ENCODE assay signal across 9 cellular contexts in genomic region chr13:43664700-43665191, GRCh38.
A peak's percentile ranks its signal among the peaks of the same experiment; 100 is the strongest.
DNase-seq lines count a peak whose midpoint lies in the region; ATAC-seq, FAIRE-seq and TF ChIP-seq lines count a peak whose summit lies in the region.
"Had no signal": no experiment of that assay in that cellular context is flagged by ENCODE, and none has a peak within 500 bp of the region (broad histone marks: within the 10 kb centered on the region; RNA-seq: fewer than 3 reads in every experiment).

No MANE protein-coding gene starts in this region.

- H3K23ac ChIP-seq in mesendoderm (ENCODE audit: low read length): no peak overlapping the region

- H3K27ac ChIP-seq in body of pancreas: peak overlapping the region in 2 of 4 donors; percentile 2 to 9
- no peak overlapping the region for H3K27ac ChIP-seq in mesendoderm (ENCODE audit: low read depth, low read length)

- TF ChIP-seq POLR2A in body of pancreas (IDR thresholded peaks at IDR 0.05): no peak

- no peak overlapping the region for H2BK15ac ChIP-seq in mesendoderm (replicated peaks; ENCODE audit: low read depth)

- H3K4me2 ChIP-seq in mesendoderm (ENCODE audit: low read length): no peak overlapping the region

- TF ChIP-seq CTCF in AG10803 (conservative IDR thresholded peaks at IDR 0.05; ENCODE audit: low read length) (no peak), body of pancreas (IDR thresholded peaks at IDR 0.05) (no peak)

- no peaks in the 10 kb centered on the region for H3K79me2 ChIP-seq in mesendoderm (ENCODE audit: control insufficient read depth, insufficient read depth, low read length)

- H2AK5ac ChIP-seq in mesendoderm (ENCODE audit: low read length): no peak overlapping the region

- no peak overlapping the region for H2BK120ac ChIP-seq in mesendoderm (ENCODE audit: low read depth, low read length)

- H3K56ac ChIP-seq in mesendoderm (ENCODE audit: low read length): no peak overlapping the region

- H3K4me3 ChIP-seq in AG10803 (ENCODE audit: low read length) (no peak overlapping the region), body of pancreas (no peak overlapping the region), mesendoderm (ENCODE audit: low read length) (no peak overlapping the region)

- H4K5ac ChIP-seq in mesendoderm (ENCODE audit: low read length): no peak overlapping the region

- no peak overlapping the region for H4K8ac ChIP-seq in mesendoderm (ENCODE audit: low read depth, low read length)

- ATAC-seq in body of pancreas: peak; percentile 15
- ATAC-seq in HG03354 (IDR thresholded peaks at IDR 0.05; ENCODE audit: poor library complexity, severe bottlenecking, unreplicated experiment): no peak
- ATAC-seq in GM19455 (IDR thresholded peaks at IDR 0.05; ENCODE audit: unreplicated experiment): no peak

- H3K4ac ChIP-seq in mesendoderm (ENCODE audit: low read depth, low read length): no peak overlapping the region

- H2BK5ac ChIP-seq in mesendoderm (ENCODE audit: low read length): no peak overlapping the region

- FAIRE-seq in frontal cortex (lab: Jason Lieb, UNC): no peak

- H3K36me3 ChIP-seq in body of pancreas (replicated peaks in 1 of 2; ENCODE audit: insufficient read depth in 1 of 2, low read depth in 2 of 2) (no peaks in the 10 kb centered on the region), mesendoderm (ENCODE audit: control insufficient read depth, insufficient read depth, low read length) (no peaks in the 10 kb centered on the region)

- H3K27me3 ChIP-seq in body of pancreas (no peaks in the 10 kb centered on the region), mesendoderm (ENCODE audit: insufficient read depth, low read length, poor library complexity) (no peaks in the 10 kb centered on the region)

- DNase-seq in AG10803 (ENCODE audit: low read depth): peak; percentile 67
- peak; percentile 49 for DNase-seq in HS-5 (ENCODE audit: low read depth)
- DNase-seq in body of pancreas: peak; percentile 13 to 20 (median 14)
- DNase-seq in mesendoderm: peak; percentile 65
- DNase-seq in NK-92 (lab: John Stamatoyannopoulos, UW; ENCODE audit: unreplicated experiment): no peak
- no peak for DNase-seq in frontal cortex (ENCODE audit: low spot score in 2 of 2)
- DNase-seq: NCI-H774 had no signal

- no peaks in the 10 kb centered on the region for H3K79me1 ChIP-seq in mesendoderm (ENCODE audit: low read length)

- H3K9ac ChIP-seq in mesendoderm (ENCODE audit: low read length): no peak overlapping the region

- intact Hi-C loops in body of pancreas (cut with DNase I): no loop called here

- WGBS in body of pancreas, 2 donors: 24 to 25% methylated on average over 1 of the region's 1 CpG
- no CpG with 5 or more reads among the region's 1 CpG for WGBS in mesendoderm (ENCODE audit: extremely low coverage, insufficient coverage, low lambda C conversion rate)

- no peaks in the 10 kb centered on the region for H3K9me3 ChIP-seq in body of pancreas

- H3K18ac ChIP-seq in mesendoderm (ENCODE audit: low read length): no peak overlapping the region

- H3K4me1 ChIP-seq in body of pancreas (no peaks in the 10 kb centered on the region), mesendoderm (ENCODE audit: control insufficient read depth, low read depth, low read length) (peaks cover 7% of the 10 kb centered on the region)

Comparison
In these comparisons a context has a peak if more than half of its experiments do, and no peak if none do; other contexts are left out.
1. DNase-seq: peak in AG10803 (single experiment), HS-5 (single experiment), body of pancreas (4 of 4) and mesendoderm (single experiment); none in NK-92 (single experiment) and frontal cortex (0 of 2).